Comparison of ENCODE assay signal across 23 cellular contexts in genomic region chr10:3397231-3397630, GRCh38.
DNase-seq lines count a peak whose midpoint lies in the region; ATAC-seq and TF ChIP-seq lines count a peak whose summit lies in the region.
"Had no signal": no experiment of that assay in that cellular context is flagged by ENCODE, and none has a peak within 500 bp of the region (broad histone marks: within the 10 kb centered on the region; RNA-seq: fewer than 3 reads in every experiment).

No MANE protein-coding gene starts in this region.

- peaks cover 28% of the 10 kb centered on the region for H3K4me1 Mint-ChIP-seq in neural progenitor cell
- H3K4me1 Mint-ChIP-seq: activated CD4-positive, alpha-beta T cell treated with anti-CD3 and anti-CD28 coated beads, Interleukin-2, amount 10 ng/mL, durations not matched to agents 7 days and 5 days; CD4-positive, CD25-positive, alpha-beta regulatory T cell had no signal

- H3F3A ChIP-seq in neural progenitor cell (ENCODE audit: low read depth): no peaks in the 10 kb centered on the region

- ATAC-seq in heart right ventricle: no peak
- no peak for ATAC-seq in HG03378 (IDR thresholded peaks at IDR 0.05; ENCODE audit: unreplicated experiment)
- ATAC-seq: activated naive CD8-positive, alpha-beta T cell treated with anti-CD3 and anti-CD28 coated beads, Interleukin-2, amount 50 U/mL, for 24 hours; body of pancreas; left colon had no signal

- H3K4me2 ChIP-seq in neural progenitor cell: no peak overlapping the region

- H3K27ac ChIP-seq in brain microvascular endothelial cell: no peak overlapping the region
- no peak overlapping the region for H3K27ac ChIP-seq in neural progenitor cell
- no peak overlapping the region for H3K27ac ChIP-seq in heart right ventricle
- H3K27ac ChIP-seq: body of pancreas, colonic mucosa, esophagus squamous epithelium, right atrium auricular region had no signal

- H3K9ac ChIP-seq in neural progenitor cell: no peak overlapping the region

- H3K36me3 ChIP-seq in brain microvascular endothelial cell (replicated peaks) (no peaks in the 10 kb centered on the region), neural progenitor cell (no peaks in the 10 kb centered on the region), heart right ventricle (no peaks in the 10 kb centered on the region)
- H3K36me3 ChIP-seq: colonic mucosa, esophagus squamous epithelium, right atrium auricular region had no signal

- H3K27me3 Mint-ChIP-seq in neural progenitor cell (ENCODE audit: insufficient read depth, low read depth): peaks cover 4% of the 10 kb centered on the region
- H3K27me3 Mint-ChIP-seq: activated naive CD8-positive, alpha-beta T cell treated with anti-CD3 and anti-CD28 coated beads, Interleukin-2, amount 50 U/mL, for 24 hours had no signal

- H2AFZ ChIP-seq in neural progenitor cell (replicated peaks): no peak overlapping the region

- intact Hi-C loops in heart right ventricle (cut with DNase I): no loop called here

- H3K9me3 Mint-ChIP-seq in neural progenitor cell: peaks cover 5% of the 10 kb centered on the region
- H3K9me3 Mint-ChIP-seq: activated CD4-positive, alpha-beta T cell treated with anti-CD3 and anti-CD28 coated beads, Interleukin-2, amount 10 ng/mL, durations not matched to agents 7 days and 5 days; activated naive CD8-positive, alpha-beta T cell treated with anti-CD3 and anti-CD28 coated beads, Interleukin-2, amount 50 U/mL, for 24 hours had no signal

- H3K4me3 Mint-ChIP-seq in neural progenitor cell: no peak overlapping the region
- H3K4me3 Mint-ChIP-seq: activated CD4-positive, alpha-beta T cell treated with anti-CD3 and anti-CD28 coated beads, Interleukin-2, amount 10 ng/mL, durations not matched to agents 7 days and 5 days; activated naive CD8-positive, alpha-beta T cell treated with anti-CD3 and anti-CD28 coated beads, Interleukin-2, amount 50 U/mL, for 24 hours; CD4-positive, CD25-positive, alpha-beta regulatory T cell; memory B cell had no signal

- in situ Hi-C loops in brain microvascular endothelial cell (cut with HindIII; ENCODE audit: low pct_ligation_motif_present, low sequenced_read_pairs): no loop called here

- H3K9me3 ChIP-seq in neural progenitor cell (ENCODE audit: low read depth) (no peaks in the 10 kb centered on the region), heart right ventricle (peaks cover 0 to 7% (median 0%) of the 10 kb centered on the region in 11 donors)
- H3K9me3 ChIP-seq: body of pancreas, colonic mucosa had no signal

- peak overlapping the region; percentile 69 for H3K27ac Mint-ChIP-seq in neural progenitor cell
- H3K27ac Mint-ChIP-seq: activated CD4-positive, alpha-beta T cell treated with anti-CD3 and anti-CD28 coated beads, Interleukin-2, amount 10 ng/mL, durations not matched to agents 7 days and 5 days; activated naive CD8-positive, alpha-beta T cell treated with anti-CD3 and anti-CD28 coated beads, Interleukin-2, amount 50 U/mL, for 24 hours; memory B cell had no signal

- no peaks in the 10 kb centered on the region for H3K27me3 ChIP-seq in brain microvascular endothelial cell (replicated peaks)
- H3K27me3 ChIP-seq in neural progenitor cell: no peaks in the 10 kb centered on the region
- no peaks in the 10 kb centered on the region for H3K27me3 ChIP-seq in heart right ventricle
- H3K27me3 ChIP-seq: body of pancreas, colonic mucosa, esophagus squamous epithelium, right atrium auricular region had no signal

- WGBS in heart right ventricle, 2 donors: 88 to 91% methylated on average over 4 of the region's 4 CpGs

- no peaks in the 10 kb centered on the region for H3K36me3 Mint-ChIP-seq in neural progenitor cell
- H3K36me3 Mint-ChIP-seq: CD4-positive, CD25-positive, alpha-beta regulatory T cell had no signal

- peaks cover 5% of the 10 kb centered on the region for H3K4me1 ChIP-seq in neural progenitor cell
- peaks cover 0 to 29% (median 13%) of the 10 kb centered on the region in 9 donors for H3K4me1 ChIP-seq in heart right ventricle
- H3K4me1 ChIP-seq: colonic mucosa had no signal

- no peak overlapping the region for H3K4me3 ChIP-seq in brain microvascular endothelial cell (ENCODE audit: low read depth, low read length)
- no peak overlapping the region for H3K4me3 ChIP-seq in neural progenitor cell
- no peak overlapping the region for H3K4me3 ChIP-seq in heart right ventricle
- H3K4me3 ChIP-seq: body of pancreas, colonic mucosa, esophagus squamous epithelium, right atrium auricular region had no signal

- no peaks in the 10 kb centered on the region for H4K20me1 ChIP-seq in neural progenitor cell (ENCODE audit: low read depth)

- H3K79me2 ChIP-seq in neural progenitor cell (ENCODE audit: low read depth): no peaks in the 10 kb centered on the region

- TF ChIP-seq CTCF in brain microvascular endothelial cell (IDR thresholded peaks at IDR 0.05; ENCODE audit: low read depth, low read length, missing control alignments) (no peak), neural progenitor cell (IDR thresholded peaks at IDR 0.05) (no peak), heart right ventricle (IDR thresholded peaks at IDR 0.05) (no peak)

- DNase-seq in AG08396 (ENCODE audit: low spot score) (peak; percentile 61), HT-29 (ENCODE audit: low spot score) (peak; percentile 36), brain microvascular endothelial cell (peak; percentile 50), neural progenitor cell (ENCODE audit: low spot score) (no peak), NCI-H446 (lab: John Stamatoyannopoulos, UW) (no peak), heart right ventricle (no peak)
- DNase-seq: activated CD4-positive, alpha-beta T cell treated with anti-CD3 and anti-CD28 coated beads, Interleukin-2, amount 10 ng/mL, durations not matched to agents 7 days and 5 days; activated naive CD8-positive, alpha-beta T cell treated with anti-CD3 and anti-CD28 coated beads, Interleukin-2, amount 50 U/mL, for 24 hours; body of pancreas; CD4-positive, CD25-positive, alpha-beta regulatory T cell; colonic mucosa; esophagus squamous epithelium; HCEC 1CT; KG1; left colon; NCI-H1694; NCI-H2171 treated with DMSO at 0.1 percent for 48 hours; NCI-H526; SHP77 treated with DMSO at 0.1 percent for 48 hours; T-helper 1 cell had no signal

Comparison
In these comparisons a context has a peak if more than half of its experiments do, and no peak if none do; other contexts are left out.
1. DNase-seq: peak in AG08396 (single experiment), HT-29 (single experiment) and brain microvascular endothelial cell (single experiment); none in neural progenitor cell (single experiment), NCI-H446 (0 of 2) and heart right ventricle (0 of 2).